19 cellular contexts compared by ENCODE assay signal in genomic region chr2:215967590-215968373, GRCh38. TPM values are rescaled to one million over a fixed set of nuclear protein-coding genes. Genes with fewer than 3 reads are reported as not detected.
DNase-seq lines count a peak whose midpoint lies in the region; ATAC-seq, FAIRE-seq and TF ChIP-seq lines count a peak whose summit lies in the region.
"Had no signal": no experiment of that assay in that cellular context is flagged by ENCODE, and none has a peak within 500 bp of the region (broad histone marks: within the 10 kb centered on the region; RNA-seq: fewer than 3 reads in every experiment).

No MANE protein-coding gene starts in this region.

- POLR2A ChIA-PET in GM10248 (lab: Yijun Ruan, JAX): no interaction called here

- H3K27ac Mint-ChIP-seq in activated T-helper 17 cell treated with anti-CD3 and anti-CD28 coated beads, Interleukin-2, amount 50 U/mL, for 72 hours: peak overlapping the region; percentile 82
- peak overlapping the region; percentile 37 for H3K27ac Mint-ChIP-seq in stimulated activated naive CD8-positive, alpha-beta T cell treated with anti-CD3 and anti-CD28 coated beads, Interleukin-15, Interleukin-2, amounts not matched to agents 100 ng/mL and 50 ng/mL, for 24 hours
- H3K27ac Mint-ChIP-seq: activated B cell treated with CpG ODN at 0.5 μM for 24 hours, neural progenitor cell had no signal

- no peak overlapping the region for H3K4me3 Mint-ChIP-seq in activated T-helper 17 cell treated with anti-CD3 and anti-CD28 coated beads, Interleukin-2, amount 50 U/mL, for 72 hours
- no peak overlapping the region for H3K4me3 Mint-ChIP-seq in stimulated activated naive CD8-positive, alpha-beta T cell treated with anti-CD3 and anti-CD28 coated beads, Interleukin-15, Interleukin-2, amounts not matched to agents 100 ng/mL and 50 ng/mL, for 24 hours
- H3K4me3 Mint-ChIP-seq: activated B cell treated with CpG ODN at 0.5 μM for 24 hours; activated T-cell treated with anti-CD3 and anti-CD28 coated beads, Interleukin-2, amount 50 U/mL, for 4 hours; central memory CD8-positive, alpha-beta T cell; neural progenitor cell had no signal

- ATAC-seq in activated T-helper 17 cell treated with anti-CD3 and anti-CD28 coated beads, Interleukin-2, amount 50 U/mL, for 72 hours (replicated peaks): peak; percentile 52
- ATAC-seq: activated T-cell treated with anti-CD3 and anti-CD28 coated beads, Interleukin-2, amount 50 U/mL, for 4 hours had no signal

- CTCF ChIA-PET in GM10248 (lab: Yijun Ruan, JAX): interaction anchor here (0.6 to 5.7 kb wide), 11 partner anchors 9 to 66 kb away, joined by 3 to 31 read pairs (median 4); no protein-coding TSS in a partner anchor

- DNase-seq in stimulated activated CD4-positive, alpha-beta T cell treated with anti-CD3 and anti-CD28 coated beads, Interleukin-15, amount 100 ng/mL, for 24 hours: peak; percentile 7
- DNase-seq in stimulated activated CD4-positive, alpha-beta T cell treated with anti-CD3 and anti-CD28 coated beads, Interleukin-12 subunit alpha, Interleukin-12 subunit beta, amount 100 ng/mL, for 4 hours: no peak
- DNase-seq in M059J (ENCODE audit: low read depth) (peak; percentile 32), urothelium cell line (ENCODE audit: low spot score) (no peak), NCI-H2081 treated with DMSO at 0.1 percent for 48 hours (lab: John Stamatoyannopoulos, UW) (no peak), GM10248 (ENCODE audit: extremely low spot score) (no peak)
- DNase-seq: activated B cell treated with CpG ODN at 0.5 μM for 24 hours; activated T-cell treated with anti-CD3 and anti-CD28 coated beads, Interleukin-2, amount 50 U/mL, for 4 hours; AML-193; amniotic stem cell; GF-D8; hippocampal formation; midbrain; Right ventricle myocardium superior had no signal

- H3K36me3 Mint-ChIP-seq in activated T-helper 17 cell treated with anti-CD3 and anti-CD28 coated beads, Interleukin-2, amount 50 U/mL, for 72 hours (ENCODE audit: low read depth): peaks cover 2% of the 10 kb centered on the region
- H3K36me3 Mint-ChIP-seq in stimulated activated naive CD8-positive, alpha-beta T cell treated with anti-CD3 and anti-CD28 coated beads, Interleukin-15, Interleukin-2, amounts not matched to agents 100 ng/mL and 50 ng/mL, for 24 hours (ENCODE audit: low read depth): peaks cover 20% of the 10 kb centered on the region

- H3K9me3 Mint-ChIP-seq in activated T-helper 17 cell treated with anti-CD3 and anti-CD28 coated beads, Interleukin-2, amount 50 U/mL, for 72 hours: no peaks in the 10 kb centered on the region
- H3K9me3 Mint-ChIP-seq in stimulated activated naive CD8-positive, alpha-beta T cell treated with anti-CD3 and anti-CD28 coated beads, Interleukin-15, Interleukin-2, amounts not matched to agents 100 ng/mL and 50 ng/mL, for 24 hours: no peaks in the 10 kb centered on the region
- H3K9me3 Mint-ChIP-seq: activated T-cell treated with anti-CD3 and anti-CD28 coated beads, Interleukin-2, amount 50 U/mL, for 4 hours; central memory CD8-positive, alpha-beta T cell; neural progenitor cell had no signal

- peaks cover 31% of the 10 kb centered on the region for H3K4me1 Mint-ChIP-seq in activated T-helper 17 cell treated with anti-CD3 and anti-CD28 coated beads, Interleukin-2, amount 50 U/mL, for 72 hours
- peaks cover 42% of the 10 kb centered on the region for H3K4me1 Mint-ChIP-seq in stimulated activated naive CD8-positive, alpha-beta T cell treated with anti-CD3 and anti-CD28 coated beads, Interleukin-15, Interleukin-2, amounts not matched to agents 100 ng/mL and 50 ng/mL, for 24 hours (ENCODE audit: low read depth)
- H3K4me1 Mint-ChIP-seq: neural progenitor cell had no signal

- TF ChIP-seq CTCF in GM10248 (IDR thresholded peaks at IDR 0.05; ENCODE audit: control extremely low read depth, extremely low read depth, low read depth, missing control alignments): no peak

- FAIRE-seq in urothelium cell line (lab: Jason Lieb, UNC): no peak
- FAIRE-seq: D721Med had no signal

- no peaks in the 10 kb centered on the region for H3K27me3 Mint-ChIP-seq in activated T-helper 17 cell treated with anti-CD3 and anti-CD28 coated beads, Interleukin-2, amount 50 U/mL, for 72 hours
- no peaks in the 10 kb centered on the region for H3K27me3 Mint-ChIP-seq in stimulated activated naive CD8-positive, alpha-beta T cell treated with anti-CD3 and anti-CD28 coated beads, Interleukin-15, Interleukin-2, amounts not matched to agents 100 ng/mL and 50 ng/mL, for 24 hours
- H3K27me3 Mint-ChIP-seq: activated B cell treated with CpG ODN at 0.5 μM for 24 hours; central memory CD8-positive, alpha-beta T cell had no signal

RNA-seq across cellular contexts. Expression of gene MREG, which starts 45.6 kb away (rescaled TPM):
- 3.6 and 4.0 TPM in 2 replicates for total RNA-seq in M059J (2014; rRNA removed; shearing (Covaris generic))
- 10 to 100 TPM in 1 of 2 donors, 1 to 10 TPM in 1; 7.5 to 22.0 TPM for total RNA-seq in activated T-helper 17 cell treated with anti-CD3 and anti-CD28 coated beads, Interleukin-2, amount 50 U/mL, for 72 hours

Comparison
In these comparisons a context has a peak if more than half of its experiments do, and no peak if none do; other contexts are left out.
1. DNase-seq: peak in stimulated activated CD4-positive, alpha-beta T cell treated with anti-CD3 and anti-CD28 coated beads, Interleukin-15, amount 100 ng/mL, for 24 hours (single experiment) and M059J (single experiment); none in stimulated activated CD4-positive, alpha-beta T cell treated with anti-CD3 and anti-CD28 coated beads, Interleukin-12 subunit alpha, Interleukin-12 subunit beta, amount 100 ng/mL, for 4 hours (single experiment), urothelium cell line (single experiment), NCI-H2081 treated with DMSO at 0.1 percent for 48 hours (single experiment) and GM10248 (single experiment).